8 cellular contexts compared by ENCODE assay signal in the genomic region with DNA sequence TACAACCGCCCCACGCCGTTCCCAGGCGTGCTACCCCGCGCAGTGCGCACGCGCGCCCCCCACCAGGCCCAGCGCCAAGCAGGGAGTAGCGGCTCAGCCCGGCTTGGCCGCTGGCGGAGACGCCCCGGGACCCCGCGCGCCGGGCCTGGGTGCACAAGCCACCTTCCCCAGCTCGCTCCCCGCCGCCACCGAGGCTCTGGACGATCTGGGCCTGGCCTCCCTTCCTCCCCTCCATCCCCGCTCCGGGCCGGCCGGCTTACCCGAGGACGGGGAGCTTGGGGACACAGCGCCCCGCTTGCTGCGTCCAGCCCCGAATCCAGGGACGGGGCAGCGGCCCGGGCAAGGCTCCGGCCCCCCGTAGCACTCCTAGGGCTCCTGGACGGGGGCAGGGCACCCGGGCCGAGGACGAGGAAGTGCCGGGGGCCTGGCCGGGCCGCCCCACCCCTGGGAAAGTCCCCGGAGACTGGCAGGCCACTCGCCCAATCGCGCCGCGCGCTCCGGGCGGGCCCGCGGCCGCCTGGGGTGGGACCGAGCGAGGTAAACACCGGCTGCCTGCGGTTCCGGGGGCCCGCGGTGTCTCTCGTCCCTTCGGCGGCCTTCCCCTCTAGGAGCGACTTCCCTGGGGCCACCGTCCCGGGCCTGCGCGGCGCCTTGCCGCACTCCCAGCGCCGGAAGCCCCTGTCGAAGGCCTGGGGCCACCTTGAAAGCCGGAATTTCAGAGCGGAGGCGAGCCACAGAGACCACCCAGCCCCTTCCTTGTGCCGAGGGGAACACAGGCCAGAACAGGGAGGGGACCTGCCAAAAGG. TPM values are rescaled to one million over a fixed set of nuclear protein-coding genes. Genes with fewer than 3 reads are reported as not detected.
DNase-seq lines count a peak whose midpoint lies in the region; ATAC-seq and TF ChIP-seq lines count a peak whose summit lies in the region.

A gene with protein sequence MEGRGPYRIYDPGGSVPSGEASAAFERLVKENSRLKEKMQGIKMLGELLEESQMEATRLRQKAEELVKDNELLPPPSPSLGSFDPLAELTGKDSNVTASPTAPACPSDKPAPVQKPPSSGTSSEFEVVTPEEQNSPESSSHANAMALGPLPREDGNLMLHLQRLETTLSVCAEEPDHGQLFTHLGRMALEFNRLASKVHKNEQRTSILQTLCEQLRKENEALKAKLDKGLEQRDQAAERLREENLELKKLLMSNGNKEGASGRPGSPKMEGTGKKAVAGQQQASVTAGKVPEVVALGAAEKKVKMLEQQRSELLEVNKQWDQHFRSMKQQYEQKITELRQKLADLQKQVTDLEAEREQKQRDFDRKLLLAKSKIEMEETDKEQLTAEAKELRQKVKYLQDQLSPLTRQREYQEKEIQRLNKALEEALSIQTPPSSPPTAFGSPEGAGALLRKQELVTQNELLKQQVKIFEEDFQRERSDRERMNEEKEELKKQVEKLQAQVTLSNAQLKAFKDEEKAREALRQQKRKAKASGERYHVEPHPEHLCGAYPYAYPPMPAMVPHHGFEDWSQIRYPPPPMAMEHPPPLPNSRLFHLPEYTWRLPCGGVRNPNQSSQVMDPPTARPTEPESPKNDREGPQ (minus strand): TSS at position 415 of the 806 bp plus-strand sequence. CDS start 15,939 bp downstream, outside the sequence.

- H2AFZ ChIP-seq in trophoblast cell (ENCODE audit: insufficient read depth, low read length, poor library complexity): peak within 1 kb of the TSS; percentile 100

- H3K23ac ChIP-seq in trophoblast cell (ENCODE audit: low read length): no peak within 1 kb of the TSS

- ATAC-seq in HG02571 (IDR thresholded peaks at IDR 0.05; ENCODE audit: unreplicated experiment) (peak; percentile 68), Right ventricle myocardium superior (ENCODE audit: poor library complexity) (peak; percentile 96)

- H3K4me3 ChIP-seq in GM12865 (ENCODE audit: low read depth, low read length) (peak within 1 kb of the TSS; percentile 92), NB4 (ENCODE audit: low read depth, low read length) (peak within 1 kb of the TSS; percentile 92), trophoblast cell (ENCODE audit: low read depth, low read length) (peak within 1 kb of the TSS; percentile 96), tibial nerve (peak within 1 kb of the TSS; percentile 78 to 96 (median 90))

- H2BK12ac ChIP-seq in trophoblast cell (ENCODE audit: low read length): peak within 1 kb of the TSS; percentile 56

- peak within 1 kb of the TSS; percentile 99 for H4K12ac ChIP-seq in trophoblast cell (ENCODE audit: low read depth, low read length)

- H3K4me2 ChIP-seq in trophoblast cell (ENCODE audit: low read length): peak within 1 kb of the TSS; percentile 65

- H2AK5ac ChIP-seq in trophoblast cell (ENCODE audit: low read length): peak within 1 kb of the TSS; percentile 92

- H3K9me3 ChIP-seq in trophoblast cell (ENCODE audit: insufficient read depth, low read depth, low read length) (no peaks in the 10 kb centered on the region), tibial nerve (no peaks in the 10 kb centered on the region)

- H3K4me1 ChIP-seq in trophoblast cell (ENCODE audit: control insufficient read depth in 1 of 2, insufficient read depth in 2 of 2, low read length in 2 of 2) (peaks cover 10 to 12% of the 10 kb centered on the region in 2 experiments), tibial nerve (peaks cover 0 to 75% (median 44%) of the 10 kb centered on the region in 4 donors)

- intact Hi-C loops in Right ventricle myocardium superior (cut with DNase I): no loop called here

- no CpG with 5 or more reads among the region's 84 CpGs for WGBS in trophoblast cell (ENCODE audit: extremely low coverage, insufficient coverage, insufficient read length)
- 0% methylated on average over 11 to 56 of the region's 84 CpGs for WGBS in tibial nerve, 2 donors

- H3K27me3 ChIP-seq in trophoblast cell (ENCODE audit: insufficient read depth, low read length) (no peaks in the 10 kb centered on the region), tibial nerve (no peaks in the 10 kb centered on the region)

- DNase-seq in GM12865 (ENCODE audit: low read depth): peak; percentile 97
- DNase-seq in NB4 (ENCODE audit: low read depth): peak; percentile 95
- DNase-seq in SW480 (ENCODE audit: low spot score): peak; percentile 89
- peak; percentile 82 for DNase-seq in activated naive CD8-positive, alpha-beta T cell treated with anti-CD3 and anti-CD28 coated beads, Interleukin-2, amount 50 U/mL, for 16 hours (ENCODE audit: low read depth, low spot score)
- peak; percentile 96 for DNase-seq in Right ventricle myocardium superior
- DNase-seq in trophoblast cell: peak; percentile 87 to 96
- peak; percentile 82 to 84 for DNase-seq in tibial nerve (ENCODE audit: low spot score in 2 of 2)

- H3K27ac ChIP-seq in trophoblast cell (ENCODE audit: low read depth, low read length) (peak within 1 kb of the TSS; percentile 83), tibial nerve (peak within 1 kb of the TSS; percentile 96 to 99 (median 98))

- TF ChIP-seq CTCF in GM12865 (IDR thresholded peaks at IDR 0.05; ENCODE audit: insufficient read depth, low read depth, low read length, missing control alignments): no peak
- TF ChIP-seq CTCF in NB4 (IDR thresholded peaks at IDR 0.05; ENCODE audit: low read depth, low read length): no peak
- TF ChIP-seq CTCF in tibial nerve (IDR thresholded peaks at IDR 0.05): peak in 2 of 5 experiments; percentile 25 to 31

- peak within 1 kb of the TSS; percentile 99 for H2BK5ac ChIP-seq in trophoblast cell (ENCODE audit: low read depth, low read length, poor library complexity)

- TF ChIP-seq EP300 in tibial nerve (IDR thresholded peaks at IDR 0.05): peak in 1 of 2 donors; percentile 94

- peaks cover 8% of the 10 kb centered on the region for H3K79me2 ChIP-seq in trophoblast cell (ENCODE audit: control insufficient read depth, insufficient read depth, low read length, poor library complexity)

- H3K36me3 ChIP-seq in trophoblast cell (ENCODE audit: control insufficient read depth in 1 of 2, insufficient read depth in 2 of 2, low read length in 2 of 2): peaks cover 6 to 7% of the 10 kb centered on the region in 2 experiments
- peaks cover 0 to 20% (median 0%) of the 10 kb centered on the region in 3 donors for H3K36me3 ChIP-seq in tibial nerve

- H3K14ac ChIP-seq in trophoblast cell (ENCODE audit: low read length): peak within 1 kb of the TSS; percentile 99

- TF ChIP-seq POLR2A in NB4 (IDR thresholded peaks at IDR 0.05; ENCODE audit: extremely low read depth, insufficient read length) (peak; percentile 42), tibial nerve (IDR thresholded peaks at IDR 0.05) (peak; percentile 69 to 87)

- peak within 1 kb of the TSS; percentile 100 for H4K91ac ChIP-seq in trophoblast cell (ENCODE audit: low read depth, low read length)

- H4K8ac ChIP-seq in trophoblast cell (ENCODE audit: low read depth, low read length): peak within 1 kb of the TSS; percentile 100

- H3K9ac ChIP-seq in trophoblast cell (ENCODE audit: low read length): peak within 1 kb of the TSS; percentile 97

- H3K79me1 ChIP-seq in trophoblast cell (ENCODE audit: low read length): peaks cover 10% of the 10 kb centered on the region

- peak within 1 kb of the TSS; percentile 100 for H3K18ac ChIP-seq in trophoblast cell (ENCODE audit: low read length)

- H2BK120ac ChIP-seq in trophoblast cell (ENCODE audit: insufficient read depth, low read length, poor library complexity): peak within 1 kb of the TSS; percentile 98

- peak within 1 kb of the TSS; percentile 99 for H3K4ac ChIP-seq in trophoblast cell (ENCODE audit: low read depth, low read length)

RNA-seq across cellular contexts. Expression of the gene that starts here (rescaled TPM):
- total RNA-seq in Right ventricle myocardium superior: 126 TPM
- 54.1 and 54.5 TPM in 2 replicates for polyA plus RNA-seq in trophoblast cell (2013)
- 100 to 1,000 TPM in 1 of 4 donors, 10 to 100 TPM in 3; 91.2 to 108 (median 94.3) TPM for total RNA-seq in tibial nerve

Comparison
In these comparisons a context has a peak if more than half of its experiments do, and no peak if none do; other contexts are left out.
1. Peak in every context shown above with its lines: DNase-seq, ATAC-seq, H3K4me3 ChIP-seq and H3K27ac ChIP-seq.